In the genomic region with DNA sequence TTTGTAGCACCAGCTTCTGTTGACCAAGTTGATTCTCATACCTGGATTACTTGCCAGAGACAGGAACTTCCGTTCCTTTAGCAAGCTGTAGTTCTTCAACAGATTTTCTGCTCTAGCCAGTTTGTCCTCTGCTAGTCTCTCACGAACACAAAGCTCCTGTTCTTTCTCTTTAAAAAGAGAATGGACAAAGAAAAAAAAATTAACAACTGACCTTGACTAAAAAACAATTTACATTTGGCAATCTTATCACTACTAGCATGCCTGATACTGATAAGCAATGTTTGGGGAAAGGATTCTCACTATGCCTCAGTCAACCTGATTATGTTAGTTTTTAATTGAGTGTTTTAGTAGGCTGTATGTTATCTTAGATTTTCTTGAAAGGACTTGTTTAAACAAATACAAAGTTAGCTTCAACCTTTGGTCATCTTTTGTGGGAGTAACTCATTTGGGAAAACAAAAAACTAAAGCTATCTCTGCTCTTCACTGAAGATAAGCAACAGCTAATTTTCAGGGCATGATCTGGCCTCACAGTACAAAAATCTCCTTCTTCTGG, we compare ENCODE assay signal across 1 cellular context.
TF ChIP-seq lines count a peak whose summit lies in the region.

No MANE protein-coding gene starts in this region.

TF ChIP-seq in HepG2, 621 proteins besides CTCF, POLR2A, EP300 and RAD21 (continued from another document and continues in another):
- TF ChIP-seq, protein P1, sequence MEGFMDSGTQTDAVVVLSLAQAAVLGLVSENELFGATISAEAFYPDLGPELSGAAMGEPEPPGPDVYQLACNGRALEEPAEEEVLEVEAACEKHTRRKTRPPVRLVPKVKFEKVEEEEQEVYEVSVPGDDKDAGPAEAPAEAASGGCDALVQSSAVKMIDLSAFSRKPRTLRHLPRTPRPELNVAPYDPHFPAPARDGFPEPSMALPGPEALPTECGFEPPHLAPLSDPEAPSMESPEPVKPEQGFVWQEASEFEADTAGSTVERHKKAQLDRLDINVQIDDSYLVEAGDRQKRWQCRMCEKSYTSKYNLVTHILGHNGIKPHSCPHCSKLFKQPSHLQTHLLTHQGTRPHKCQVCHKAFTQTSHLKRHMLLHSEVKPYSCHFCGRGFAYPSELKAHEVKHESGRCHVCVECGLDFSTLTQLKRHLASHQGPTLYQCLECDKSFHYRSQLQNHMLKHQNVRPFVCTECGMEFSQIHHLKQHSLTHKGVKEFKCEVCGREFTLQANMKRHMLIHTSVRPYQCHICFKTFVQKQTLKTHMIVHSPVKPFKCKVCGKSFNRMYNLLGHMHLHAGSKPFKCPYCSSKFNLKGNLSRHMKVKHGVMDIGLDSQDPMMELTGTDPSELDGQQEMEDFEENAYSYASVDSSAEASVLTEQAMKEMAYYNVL (CRISPR knock-in tag; IDR thresholded peaks at IDR 0.05; ENCODE audit: borderline replicate concordance), result peak; percentile 86
- peak; percentile 95 for TF ChIP-seq CREM (IDR thresholded peaks at IDR 0.05)
- no peak for TF ChIP-seq CREM (CRISPR knock-in tag; IDR thresholded peaks at IDR 0.05)
- no peak for TF ChIP-seq ELF4 (CRISPR knock-in tag; IDR thresholded peaks at IDR 0.05; ENCODE audit: borderline replicate concordance)
- no peak for TF ChIP-seq MYNN (CRISPR knock-in tag; IDR thresholded peaks at IDR 0.05; ENCODE audit: low read depth)
- no peak for TF ChIP-seq ZIK1 (CRISPR knock-in tag; IDR thresholded peaks at IDR 0.05; ENCODE audit: borderline replicate concordance, low read depth)
- no peak for TF ChIP-seq ZNF761 (CRISPR knock-in tag; conservative IDR thresholded peaks at IDR 0.05)
- no peak for TF ChIP-seq ZNF367 (CRISPR knock-in tag; IDR thresholded peaks at IDR 0.05; ENCODE audit: borderline replicate concordance)
- TF ChIP-seq EEA1 (CRISPR knock-in tag; IDR thresholded peaks at IDR 0.05; ENCODE audit: borderline replicate concordance), result no peak
- TF ChIP-seq ZC3H4 (CRISPR knock-in tag; IDR thresholded peaks at IDR 0.05; ENCODE audit: borderline replicate concordance), result no peak
- no peak for TF ChIP-seq ZNF569 (CRISPR knock-in tag; IDR thresholded peaks at IDR 0.05; ENCODE audit: borderline replicate concordance)
- no peak for TF ChIP-seq PCBP2 (optimal IDR thresholded peaks at IDR 0.05; ENCODE audit: low read depth, low read length, poor library complexity, severe bottlenecking)
- 0 out of 2 replicates have a peak, but pooled peaks have one; percentile 38 for TF ChIP-seq ZNF878 (CRISPR knock-in tag; IDR thresholded peaks at IDR 0.05)
- no peak for TF ChIP-seq ZBTB49 (CRISPR knock-in tag; IDR thresholded peaks at IDR 0.05; ENCODE audit: borderline replicate concordance)
- TF ChIP-seq PTBP1 (IDR thresholded peaks at IDR 0.05; ENCODE audit: low read depth, low read length, poor library complexity, severe bottlenecking), result no peak
- TF ChIP-seq ZNF709 (CRISPR knock-in tag; IDR thresholded peaks at IDR 0.05), result no peak
- 0 out of 2 replicates have a peak, but pooled peaks have one; percentile 47 for TF ChIP-seq TFE3 (CRISPR knock-in tag; IDR thresholded peaks at IDR 0.05)
- TF ChIP-seq NCOA5 (CRISPR knock-in tag; IDR thresholded peaks at IDR 0.05), result no peak
- TF ChIP-seq NFE2L2 (IDR thresholded peaks at IDR 0.05; ENCODE audit: low read length), result no peak
- no peak for TF ChIP-seq SCMH1 (CRISPR knock-in tag; IDR thresholded peaks at IDR 0.05; ENCODE audit: borderline replicate concordance)
- no peak for TF ChIP-seq ZSCAN12 (CRISPR knock-in tag; IDR thresholded peaks at IDR 0.05)
- TF ChIP-seq, protein P2, sequence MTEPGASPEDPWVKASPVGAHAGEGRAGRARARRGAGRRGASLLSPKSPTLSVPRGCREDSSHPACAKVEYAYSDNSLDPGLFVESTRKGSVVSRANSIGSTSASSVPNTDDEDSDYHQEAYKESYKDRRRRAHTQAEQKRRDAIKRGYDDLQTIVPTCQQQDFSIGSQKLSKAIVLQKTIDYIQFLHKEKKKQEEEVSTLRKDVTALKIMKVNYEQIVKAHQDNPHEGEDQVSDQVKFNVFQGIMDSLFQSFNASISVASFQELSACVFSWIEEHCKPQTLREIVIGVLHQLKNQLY (CRISPR knock-in tag; IDR thresholded peaks at IDR 0.05), result peak; percentile 96
- TF ChIP-seq ZNF296 (CRISPR knock-in tag; conservative IDR thresholded peaks at IDR 0.05), result no peak
- no peak for TF ChIP-seq ZNF549 (CRISPR knock-in tag; IDR thresholded peaks at IDR 0.05)
- no peak for TF ChIP-seq ZNF275 (CRISPR knock-in tag; IDR thresholded peaks at IDR 0.05; ENCODE audit: borderline replicate concordance)
- TF ChIP-seq ZNF34 (CRISPR knock-in tag; IDR thresholded peaks at IDR 0.05; ENCODE audit: borderline replicate concordance), result no peak
- no peak for TF ChIP-seq KLF13 (CRISPR knock-in tag; IDR thresholded peaks at IDR 0.05)
- no peak for TF ChIP-seq JUND (CRISPR knock-in tag; IDR thresholded peaks at IDR 0.05)
- TF ChIP-seq, protein P3, sequence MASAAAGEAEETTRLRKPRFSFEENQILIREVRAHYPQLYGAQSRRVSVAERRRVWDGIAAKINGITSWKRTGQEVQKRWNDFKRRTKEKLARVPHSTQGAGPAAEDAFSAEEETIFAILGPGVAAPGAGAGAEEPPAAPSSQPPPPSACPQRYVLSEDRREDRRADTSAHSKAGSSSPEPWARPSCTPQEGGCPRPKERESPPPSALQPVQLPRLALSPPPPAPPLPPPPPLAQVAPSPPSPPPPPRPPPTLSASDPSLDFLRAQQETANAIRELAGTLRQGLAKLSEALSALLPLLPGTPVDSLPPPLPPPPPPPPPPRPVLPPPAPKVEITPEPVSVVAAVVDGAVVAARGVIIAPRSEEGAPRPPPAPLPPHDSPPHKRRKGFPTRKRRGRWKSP (CRISPR knock-in tag; IDR thresholded peaks at IDR 0.05), result peak; percentile 36; the same call in 1 of the 2 replicates
- peak; percentile 68; the same call in 1 of the 2 replicates for TF ChIP-seq MED13 (CRISPR knock-in tag; IDR thresholded peaks at IDR 0.05)
- peak; percentile 97 for TF ChIP-seq SOX13 (IDR thresholded peaks at IDR 0.05)
- peak in 1 of 2 experiments; percentile 100; a peak in 2 of 4 replicates for TF ChIP-seq SOX13 (CRISPR knock-in tag; conservative IDR thresholded peaks at IDR 0.05 in 1 of 2, IDR thresholded peaks at IDR 0.05 in 1 of 2)
- no peak for TF ChIP-seq MAFK (conservative IDR thresholded peaks at IDR 0.05 in 1 of 2, IDR thresholded peaks at IDR 0.05 in 1 of 2; ENCODE audit: low read length in 2 of 2)
- TF ChIP-seq PHF8 (CRISPR knock-in tag; IDR thresholded peaks at IDR 0.05), result no peak
- TF ChIP-seq, protein P4, sequence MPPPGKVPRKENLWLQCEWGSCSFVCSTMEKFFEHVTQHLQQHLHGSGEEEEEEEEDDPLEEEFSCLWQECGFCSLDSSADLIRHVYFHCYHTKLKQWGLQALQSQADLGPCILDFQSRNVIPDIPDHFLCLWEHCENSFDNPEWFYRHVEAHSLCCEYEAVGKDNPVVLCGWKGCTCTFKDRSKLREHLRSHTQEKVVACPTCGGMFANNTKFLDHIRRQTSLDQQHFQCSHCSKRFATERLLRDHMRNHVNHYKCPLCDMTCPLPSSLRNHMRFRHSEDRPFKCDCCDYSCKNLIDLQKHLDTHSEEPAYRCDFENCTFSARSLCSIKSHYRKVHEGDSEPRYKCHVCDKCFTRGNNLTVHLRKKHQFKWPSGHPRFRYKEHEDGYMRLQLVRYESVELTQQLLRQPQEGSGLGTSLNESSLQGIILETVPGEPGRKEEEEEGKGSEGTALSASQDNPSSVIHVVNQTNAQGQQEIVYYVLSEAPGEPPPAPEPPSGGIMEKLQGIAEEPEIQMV (CRISPR knock-in tag; IDR thresholded peaks at IDR 0.05; ENCODE audit: low read depth), result no peak
- TF ChIP-seq MZF1 (CRISPR knock-in tag; IDR thresholded peaks at IDR 0.05; ENCODE audit: borderline replicate concordance), result no peak
- no peak for TF ChIP-seq DNMT3B (CRISPR knock-in tag; conservative IDR thresholded peaks at IDR 0.05)
- no peak for TF ChIP-seq MATR3 (CRISPR knock-in tag; IDR thresholded peaks at IDR 0.05)
- no peak for TF ChIP-seq IKZF1 (IDR thresholded peaks at IDR 0.05)
- no peak for TF ChIP-seq ZNF274 (CRISPR knock-in tag; IDR thresholded peaks at IDR 0.05)
- TF ChIP-seq ZNF382 (CRISPR knock-in tag; IDR thresholded peaks at IDR 0.05; ENCODE audit: borderline replicate concordance), result no peak
- no peak for TF ChIP-seq ZNF468 (CRISPR knock-in tag; IDR thresholded peaks at IDR 0.05)
- no peak for TF ChIP-seq ZNF788 (CRISPR knock-in tag; IDR thresholded peaks at IDR 0.05; ENCODE audit: borderline replicate concordance)
- 0 out of 2 replicates have a peak, but pooled peaks have one; percentile 54 for TF ChIP-seq BRF2 (CRISPR knock-in tag; IDR thresholded peaks at IDR 0.05)
- peak; percentile 60; the same call in 1 of the 2 replicates for TF ChIP-seq HNF4G (IDR thresholded peaks at IDR 0.05; ENCODE audit: borderline replicate concordance, low read depth, low read length)
- TF ChIP-seq HNF4G (CRISPR knock-in tag; IDR thresholded peaks at IDR 0.05; ENCODE audit: borderline replicate concordance, low read depth), result peak; percentile 38; the same call in 1 of the 2 replicates
- no peak for TF ChIP-seq SMARCC2 (IDR thresholded peaks at IDR 0.05)
- no peak for TF ChIP-seq DNMT1 (CRISPR knock-in tag; IDR thresholded peaks at IDR 0.05)
- TF ChIP-seq PRDM4 (CRISPR knock-in tag; IDR thresholded peaks at IDR 0.05; ENCODE audit: borderline replicate concordance), result no peak
- TF ChIP-seq KDM4B (CRISPR knock-in tag; IDR thresholded peaks at IDR 0.05), result no peak
- TF ChIP-seq ZKSCAN8 (CRISPR knock-in tag; IDR thresholded peaks at IDR 0.05; ENCODE audit: borderline replicate concordance), result peak; percentile 63; the same call in 1 of the 2 replicates
